In the genomic region with DNA sequence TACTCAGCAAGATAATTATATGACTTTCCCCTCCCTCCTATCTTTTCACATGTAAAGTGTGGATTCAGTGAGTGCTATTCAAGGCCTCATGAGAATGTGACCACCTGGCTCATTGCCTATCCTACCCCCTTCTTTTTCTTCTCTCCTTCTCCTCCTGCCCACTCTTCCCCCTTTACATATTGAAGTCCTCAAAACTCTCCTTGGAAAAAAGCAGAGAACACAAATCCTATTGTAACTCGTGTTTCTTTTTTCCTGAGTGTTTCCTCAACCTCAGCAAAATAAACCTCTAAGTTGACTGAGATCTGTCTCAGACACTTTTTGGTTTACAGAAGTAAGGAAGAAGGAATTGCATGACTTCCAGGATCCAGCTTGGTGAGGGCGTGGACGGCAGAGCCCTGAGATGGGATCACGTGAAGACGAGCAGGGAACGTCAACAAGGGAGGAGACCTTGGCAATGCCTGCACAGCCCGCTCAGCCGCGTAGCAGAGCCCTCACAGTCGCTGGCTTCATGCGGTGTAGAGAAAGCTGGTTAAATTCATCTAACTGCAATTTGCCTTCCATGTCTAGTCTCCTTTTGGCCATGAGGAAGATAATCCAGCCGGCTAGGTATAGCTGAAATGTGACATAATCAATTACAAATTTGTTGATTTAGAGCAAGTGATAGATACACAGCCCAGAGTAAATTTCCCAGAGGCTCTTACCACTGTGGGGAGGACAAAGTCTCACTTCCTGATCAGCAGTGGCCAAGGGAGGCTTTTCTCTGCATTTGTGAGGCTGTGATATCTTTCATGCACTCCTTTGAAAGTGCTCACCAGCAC, we compare ENCODE assay signal across 9 cellular contexts.
DNase-seq lines count a peak whose midpoint lies in the region; ATAC-seq, FAIRE-seq and TF ChIP-seq lines count a peak whose summit lies in the region.
"Had no signal": no experiment of that assay in that cellular context is flagged by ENCODE, and none has a peak within 500 bp of the region (broad histone marks: within the 10 kb centered on the region; RNA-seq: fewer than 3 reads in every experiment).

No MANE protein-coding gene starts in this region.

- no peaks in the 10 kb centered on the region for H3K9me3 ChIP-seq in endothelial cell of umbilical vein (replicated peaks; ENCODE audit: control insufficient read depth, insufficient read depth, low read length)
- no peaks in the 10 kb centered on the region for H3K9me3 ChIP-seq in mesodermal cell (ENCODE audit: control insufficient read depth, low read length)

- in situ Hi-C loops in KBM-7 (cut with MboI; ENCODE audit: low pct_unique_long_range_greater_than_20kb, low sequenced_read_pairs) = no loop called here

- no peaks in the 10 kb centered on the region for H3K27me3 ChIP-seq in endothelial cell of umbilical vein (ENCODE audit: control insufficient read depth in 2 of 2, insufficient read depth in 2 of 2, low read length in 2 of 2)

- H3K4me3 ChIP-seq in endothelial cell of umbilical vein (replicated peaks in 1 of 3; ENCODE audit: insufficient read depth in 1 of 3, low read depth in 1 of 3, low read length in 3 of 3) = peak overlapping the region in 2 of 3 experiments; percentile 11 to 41
- no peak overlapping the region for H3K4me3 ChIP-seq in mesodermal cell (ENCODE audit: extremely low read depth, insufficient read depth, low read length, poor library complexity, severe bottlenecking)

- intact Hi-C loops in endothelial cell of umbilical vein (cut with micrococcal nuclease) = no loop called here

- TF ChIP-seq CTCF in 22Rv1 (IDR thresholded peaks at IDR 0.05) = no peak
- TF ChIP-seq CTCF in endothelial cell of umbilical vein (IDR thresholded peaks at IDR 0.05; ENCODE audit: extremely low read depth in 1 of 2, insufficient read depth in 1 of 2, low read depth in 1 of 2, low read length in 2 of 2) = no peak

- no peaks in the 10 kb centered on the region for H4K20me1 ChIP-seq in endothelial cell of umbilical vein (replicated peaks; ENCODE audit: control insufficient read depth, extremely low read depth, insufficient read depth, low read length)

- POLR2A ChIA-PET in endothelial cell of umbilical vein (lab: Charles Lee) = interaction anchor here (0.6 kb wide), 1 partner anchor 1075 kb away, joined by 9 read pairs; no protein-coding TSS in a partner anchor

- 10 to 23% methylated on average over 6 to 10 of the region's 12 CpGs for WGBS in mesodermal cell (ENCODE audit: insufficient coverage in 2 of 2), 2 experiments

- no TSS peak for BruUV-seq in endothelial cell of umbilical vein (replicated peaks; lab: Mats Ljungman, UMichigan)

- H3K27ac ChIP-seq in 22Rv1 (peak overlapping the region; percentile 30; the same call in 1 of the 2 replicates), endothelial cell of umbilical vein (ENCODE audit: insufficient read depth, low read depth, low read length) (no peak overlapping the region), mesodermal cell (ENCODE audit: low read depth, low read length, severe bottlenecking) (peak overlapping the region; percentile 59)

- TF ChIP-seq POLR2A in endothelial cell of umbilical vein (IDR thresholded peaks at IDR 0.05; ENCODE audit: low read depth, low read length) = no peak

- H3K79me2 ChIP-seq in endothelial cell of umbilical vein (ENCODE audit: control insufficient read depth, insufficient read depth, low read length) = no peaks in the 10 kb centered on the region

- H3K36me3 ChIP-seq in endothelial cell of umbilical vein (ENCODE audit: control insufficient read depth in 2 of 2, extremely low read depth in 1 of 2, insufficient read depth in 2 of 2, low read length in 2 of 2) (no peaks in the 10 kb centered on the region), mesodermal cell (ENCODE audit: control insufficient read depth, insufficient read depth, low read length) (no peaks in the 10 kb centered on the region)

- H2AFZ ChIP-seq in endothelial cell of umbilical vein (ENCODE audit: low read depth, low read length) = peak overlapping the region; percentile 99

- dilution Hi-C loops in endothelial cell of umbilical vein (cut with MboI; ENCODE audit: extremely low pct_ligation_motif_present, low sequenced_read_pairs) = no loop called here

- no peak for ATAC-seq in GM19324 (IDR thresholded peaks at IDR 0.05; ENCODE audit: low FRiP score, unreplicated experiment)
- ATAC-seq in GM21360 (IDR thresholded peaks at IDR 0.05; ENCODE audit: unreplicated experiment) = no peak

- H3K4me1 ChIP-seq in endothelial cell of umbilical vein (ENCODE audit: control insufficient read depth, extremely low read depth, insufficient read depth, low read length) (peaks cover 7% of the 10 kb centered on the region), mesodermal cell (ENCODE audit: control insufficient read depth, insufficient read depth, low read length, poor library complexity, severe bottlenecking) (peaks cover 21% of the 10 kb centered on the region)

- no peak overlapping the region for H3K9ac ChIP-seq in endothelial cell of umbilical vein (replicated peaks; ENCODE audit: extremely low read depth, insufficient read depth, low read length)

- H3K4me2 ChIP-seq in endothelial cell of umbilical vein (ENCODE audit: insufficient read depth, low read length) = peak overlapping the region; percentile 90

- CTCF ChIA-PET in endothelial cell of umbilical vein (lab: Charles Lee) = interaction anchor here (1.0 to 2.2 kb wide), 5 partner anchors 10 to 140 kb away, joined by 3 to 10 read pairs (median 4); no protein-coding TSS in a partner anchor

- peak; percentile 62 for DNase-seq in KBM-7
- DNase-seq in endothelial cell of umbilical vein (ENCODE audit: low read depth, low spot score) = peak; percentile 59
- DNase-seq in stimulated activated CD4-positive, alpha-beta T cell treated with anti-CD3 and anti-CD28 coated beads, Interleukin-2, amount 100 ng/mL, for 24 hours = no peak
- no peak for DNase-seq in central memory CD4-positive, alpha-beta T cell

- no peaks in the 10 kb centered on the region for H3K9me1 ChIP-seq in endothelial cell of umbilical vein (replicated peaks; ENCODE audit: control insufficient read depth, extremely low read depth, insufficient read depth, low read length)

- peak; percentile 70 for FAIRE-seq in endothelial cell of umbilical vein (lab: Jason Lieb, UNC)
- FAIRE-seq: G401.6 had no signal

TF ChIP-seq in endothelial cell of umbilical vein, 7 proteins besides CTCF, POLR2A, EP300 and RAD21:
- TF ChIP-seq MAX (IDR thresholded peaks at IDR 0.05; ENCODE audit: insufficient read depth, insufficient read length) = peak; percentile 72
- TF ChIP-seq JUN (IDR thresholded peaks at IDR 0.05; ENCODE audit: borderline replicate concordance, insufficient read depth, insufficient read length, low read depth) = no peak

Comparison
In these comparisons a context has a peak if more than half of its experiments do, and no peak if none do; other contexts are left out.
1. DNase-seq: peak in KBM-7 (single experiment) and endothelial cell of umbilical vein (single experiment); none in stimulated activated CD4-positive, alpha-beta T cell treated with anti-CD3 and anti-CD28 coated beads, Interleukin-2, amount 100 ng/mL, for 24 hours (0 of 2) and central memory CD4-positive, alpha-beta T cell (single experiment).